In the genomic region with DNA sequence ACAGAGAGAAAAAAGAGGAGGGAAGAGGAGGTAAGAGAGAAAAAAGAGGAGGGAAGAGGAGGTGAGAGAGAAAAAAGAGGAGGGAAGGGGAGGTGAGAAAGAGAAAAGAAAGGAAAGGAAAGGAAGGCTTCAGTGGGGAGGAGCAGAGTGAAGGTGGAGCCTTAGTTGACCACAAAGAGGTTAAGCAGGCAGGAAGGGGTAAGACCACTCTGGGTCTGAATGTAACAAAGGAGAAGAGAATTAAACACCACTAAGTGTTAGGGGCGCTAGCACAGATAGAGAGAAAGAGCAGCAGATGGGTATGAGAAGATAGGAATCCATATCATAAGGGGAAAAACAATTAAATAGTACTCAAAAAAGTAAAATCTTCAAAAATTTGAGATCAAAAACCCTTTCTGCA, we compare ENCODE assay signal across 1 cellular context.
TF ChIP-seq lines count a peak whose summit lies in the region.

No MANE protein-coding gene starts in this region.

TF ChIP-seq in GM12878, 131 proteins besides CTCF, POLR2A, EP300 and RAD21:
- TF ChIP-seq IKZF2 (IDR thresholded peaks at IDR 0.05) (peak in 1 of 2 experiments; percentile 34; a peak in 1 of 4 replicates), LARP7 (IDR thresholded peaks at IDR 0.05) (no peak)
TF ChIP-seq in GM12878: peak in this region for 1.
